Comparison of ENCODE assay signal across 8 cellular contexts in genomic region chr17:61411114-61411943, GRCh38. TPM values are rescaled to one million over a fixed set of nuclear protein-coding genes. Genes with fewer than 3 reads are reported as not detected.
DNase-seq lines count a peak whose midpoint lies in the region; ATAC-seq, FAIRE-seq and TF ChIP-seq lines count a peak whose summit lies in the region.

No MANE protein-coding gene starts in this region.

- no peaks in the 10 kb centered on the region for H3K4me1 ChIP-seq in OCI-LY3 (ENCODE audit: low read length)

- POLR2A ChIA-PET in BJ (lab: Charles Lee) = no interaction called here

- peak; percentile 43 for TF ChIP-seq CTCF in BJ (IDR thresholded peaks at IDR 0.05; ENCODE audit: insufficient read depth, low read depth, low read length)
- TF ChIP-seq CTCF in OCI-LY3 (IDR thresholded peaks at IDR 0.05; ENCODE audit: low read depth, low read length) = no peak
- TF ChIP-seq CTCF in bronchial epithelial cell (IDR thresholded peaks at IDR 0.05; ENCODE audit: insufficient read depth, low read length, severe bottlenecking) = peak; percentile 10

- H3K4me2 ChIP-seq in OCI-LY3 (ENCODE audit: low read length) = peak overlapping the region; percentile 64

- no peak overlapping the region for H2AFZ ChIP-seq in OCI-LY3 (ENCODE audit: low read depth, low read length)

- H3K4me3 ChIP-seq in BJ (ENCODE audit: low read depth, low read length) = peak overlapping the region; percentile 66
- peak overlapping the region; percentile 72 for H3K4me3 ChIP-seq in OCI-LY3 (ENCODE audit: low read length)
- H3K4me3 ChIP-seq in bronchial epithelial cell (ENCODE audit: low read depth, low read length) = peak overlapping the region; percentile 51

- ATAC-seq in stimulated activated naive CD8-positive, alpha-beta T cell treated with anti-CD3 and anti-CD28 coated beads, Interleukin-15, Interleukin-2, amounts not matched to agents 100 U/mL and 50 U/mL, for 24 hours = no peak
- no peak for ATAC-seq in GM19328 (IDR thresholded peaks at IDR 0.05; ENCODE audit: unreplicated experiment)
- no peak for ATAC-seq in GM19397 (IDR thresholded peaks at IDR 0.05; ENCODE audit: unreplicated experiment)

- DNase-seq in BJ (ENCODE audit: low read depth) (no peak), GM19239 (ENCODE audit: insufficient read length, low spot score) (no peak), bronchial epithelial cell (ENCODE audit: low read depth) (peak; percentile 10), left kidney (ENCODE audit: low read depth, low spot score) (peak; percentile 89)
- DNase-seq in stimulated activated naive CD8-positive, alpha-beta T cell treated with anti-CD3 and anti-CD28 coated beads, Interleukin-15, Interleukin-2, amounts not matched to agents 100 U/mL and 50 U/mL, for 24 hours = peak; percentile 42

- no peaks in the 10 kb centered on the region for H3K79me2 ChIP-seq in OCI-LY3 (ENCODE audit: low read length)

- H3K27ac ChIP-seq in OCI-LY3 (ENCODE audit: low read length) = no peak overlapping the region

- H3K27me3 ChIP-seq in BJ (ENCODE audit: control insufficient read depth, insufficient read depth, low read length) (no peaks in the 10 kb centered on the region), OCI-LY3 (ENCODE audit: low read depth, low read length) (peaks cover 6% of the 10 kb centered on the region; the same call in 1 of the 2 replicates), bronchial epithelial cell (ENCODE audit: control insufficient read depth, insufficient read depth, low read length) (peaks cover 17% of the 10 kb centered on the region)

- no peaks in the 10 kb centered on the region for H3K9me3 ChIP-seq in OCI-LY3 (ENCODE audit: insufficient read depth, low read length)

- peak overlapping the region; percentile 46; the same call in 1 of the 2 replicates for H3K9ac ChIP-seq in OCI-LY3 (ENCODE audit: low read length)

- H4K20me1 ChIP-seq in OCI-LY3 (ENCODE audit: insufficient read depth, low read length) = no peaks in the 10 kb centered on the region

- CTCF ChIA-PET in BJ (lab: Yijun Ruan, JAX) = interaction anchor here (0.6 to 14.0 kb wide), 38 partner anchors 9 to 785 kb away, joined by 3 to 206 read pairs (median 6); partner anchors contain the start of gene TBX2

- peak; percentile 60 for FAIRE-seq in GM19239 (lab: Jason Lieb, UNC)
- FAIRE-seq in bronchial epithelial cell (lab: Jason Lieb, UNC) = no peak

- H3K36me3 ChIP-seq in BJ (ENCODE audit: control insufficient read depth, insufficient read depth, low read length) (peaks cover 4% of the 10 kb centered on the region), OCI-LY3 (replicated peaks; ENCODE audit: low read depth, low read length) (no peaks in the 10 kb centered on the region), bronchial epithelial cell (ENCODE audit: control insufficient read depth, insufficient read depth, low read length) (no peaks in the 10 kb centered on the region)

RNA-seq across cellular contexts. Expression of gene TBX2, which starts 11.7 kb away (rescaled TPM):
- polyA plus RNA-seq in BJ (2011; rRNA removed) = 4.3 and 7.8 TPM in 2 replicates
- polyA minus RNA-seq in BJ (2011; rRNA and poly(A)+ RNA removed) = 8.2 and 9.0 TPM in 2 replicates
- total RNA-seq in bronchial epithelial cell = 0.26 TPM in 1 of 2 replicates, not detected in the other

RNA-seq across cellular contexts. Expression of gene TBX4, which starts 40.9 kb away (rescaled TPM):
- polyA plus RNA-seq in BJ (2011; rRNA removed) = 2.8 and 3.7 TPM in 2 replicates
- polyA minus RNA-seq in BJ (2011; rRNA and poly(A)+ RNA removed) = 2.3 and 2.4 TPM in 2 replicates
- not detected in 2 replicates for total RNA-seq in bronchial epithelial cell

Comparison
In these comparisons a context has a peak if more than half of its experiments do, and no peak if none do; other contexts are left out.
1. DNase-seq: peak in bronchial epithelial cell (single experiment), left kidney (single experiment) and stimulated activated naive CD8-positive, alpha-beta T cell treated with anti-CD3 and anti-CD28 coated beads, Interleukin-15, Interleukin-2, amounts not matched to agents 100 U/mL and 50 U/mL, for 24 hours (single experiment); none in BJ (single experiment) and GM19239 (single experiment).
2. Peak in every context shown above with its lines, with median percentiles within 50 percentile points of each other: H3K4me3 ChIP-seq.